Comparison of ENCODE assay signal across 12 cellular contexts in the genomic region with DNA sequence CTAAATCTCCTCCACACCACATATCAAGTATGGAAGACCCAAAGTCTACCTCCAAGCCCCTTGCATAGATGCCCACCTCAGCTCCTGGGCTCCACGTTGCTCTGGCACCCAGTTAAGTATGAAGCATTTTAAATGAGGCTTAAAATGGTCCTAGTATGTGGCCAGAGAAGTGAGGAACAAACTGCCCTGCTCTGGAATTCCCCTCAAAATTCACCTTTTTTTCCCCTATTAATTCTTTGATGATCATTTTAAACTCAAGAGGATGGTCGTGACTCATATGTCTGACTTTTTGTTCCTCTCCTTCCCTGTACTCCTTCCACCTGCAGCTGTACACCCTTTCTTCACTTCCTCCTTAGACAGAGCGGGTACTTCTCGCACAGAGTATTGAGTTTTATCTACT.
DNase-seq lines count a peak whose midpoint lies in the region; ATAC-seq and TF ChIP-seq lines count a peak whose summit lies in the region.
"Had no signal": no experiment of that assay in that cellular context is flagged by ENCODE, and none has a peak within 500 bp of the region (broad histone marks: within the 10 kb centered on the region; RNA-seq: fewer than 3 reads in every experiment).

No MANE protein-coding gene starts in this region.

- TF ChIP-seq CTCF in GM12865 (IDR thresholded peaks at IDR 0.05; ENCODE audit: insufficient read depth, low read depth, low read length, missing control alignments) (no peak), upper lobe of left lung (IDR thresholded peaks at IDR 0.05) (no peak), vagina (IDR thresholded peaks at IDR 0.05) (no peak)

- ATAC-seq in GM19351 (IDR thresholded peaks at IDR 0.05; ENCODE audit: unreplicated experiment) = peak; percentile 85
- peak; percentile 81 for ATAC-seq in HG02678 (IDR thresholded peaks at IDR 0.05; ENCODE audit: unreplicated experiment)
- peak; percentile 85 for ATAC-seq in HG03432 (IDR thresholded peaks at IDR 0.05; ENCODE audit: unreplicated experiment)
- ATAC-seq in upper lobe of left lung (ENCODE audit: low FRiP score in 2 of 2) = no peak

- DNase-seq in GM12865 (ENCODE audit: low read depth) (peak; percentile 84), upper lobe of left lung (no peak), NCI-H2227 (lab: John Stamatoyannopoulos, UW; ENCODE audit: unreplicated experiment) (no peak), vagina (ENCODE audit: extremely low spot score in 2 of 2) (no peak), SKM-1 treated with dmso at 0.1 percent for 144 hours (lab: John Stamatoyannopoulos, UW; ENCODE audit: unreplicated experiment) (no peak)
- DNase-seq: activated naive CD4-positive, alpha-beta T cell treated with anti-CD3 and anti-CD28 coated beads, Interleukin-2, amount 10 ng/mL, durations not matched to agents 7 days and 5 days; colonic mucosa; NCI-H1048; stimulated activated CD4-positive, alpha-beta T cell treated with anti-CD3 and anti-CD28 coated beads, Interleukin-4, amount 100 ng/mL, for 24 hours had no signal

- H3K4me1 ChIP-seq in upper lobe of left lung = no peaks in the 10 kb centered on the region
- H3K4me1 ChIP-seq in vagina = no peaks in the 10 kb centered on the region
- H3K4me1 ChIP-seq: colonic mucosa had no signal

- TF ChIP-seq POLR2A in upper lobe of left lung (IDR thresholded peaks at IDR 0.05) = no peak
- TF ChIP-seq POLR2A in vagina (IDR thresholded peaks at IDR 0.05) = no peak

- no peak overlapping the region for H3K4me3 ChIP-seq in GM12865 (ENCODE audit: low read depth, low read length)
- H3K4me3 ChIP-seq in upper lobe of left lung = no peak overlapping the region
- no peak overlapping the region for H3K4me3 ChIP-seq in vagina
- H3K4me3 ChIP-seq: colonic mucosa had no signal

- 62 to 74% methylated on average over 4 of the region's 4 CpGs for WGBS in upper lobe of left lung, 2 donors

- H3K36me3 ChIP-seq in upper lobe of left lung (no peaks in the 10 kb centered on the region), vagina (no peaks in the 10 kb centered on the region)
- H3K36me3 ChIP-seq: colonic mucosa had no signal

- no peaks in the 10 kb centered on the region for H3K9me3 ChIP-seq in upper lobe of left lung
- no peaks in the 10 kb centered on the region for H3K9me3 ChIP-seq in vagina
- H3K9me3 ChIP-seq: colonic mucosa had no signal

- intact Hi-C loops in vagina (cut with DNase I) = no loop called here

- H3K27ac ChIP-seq in upper lobe of left lung (no peak overlapping the region), vagina (no peak overlapping the region)
- H3K27ac ChIP-seq: colonic mucosa had no signal

- TF ChIP-seq EP300 in upper lobe of left lung (IDR thresholded peaks at IDR 0.05) = no peak

- no peaks in the 10 kb centered on the region for H3K27me3 ChIP-seq in upper lobe of left lung
- no peaks in the 10 kb centered on the region for H3K27me3 ChIP-seq in vagina
- H3K27me3 ChIP-seq: colonic mucosa had no signal

Comparison
In these comparisons a context has a peak if more than half of its experiments do, and no peak if none do; other contexts are left out.
1. ATAC-seq: peak in GM19351 (single experiment), HG02678 (single experiment) and HG03432 (single experiment); none in upper lobe of left lung (0 of 2).